1 cellular context compared by ENCODE assay signal in the genomic region with DNA sequence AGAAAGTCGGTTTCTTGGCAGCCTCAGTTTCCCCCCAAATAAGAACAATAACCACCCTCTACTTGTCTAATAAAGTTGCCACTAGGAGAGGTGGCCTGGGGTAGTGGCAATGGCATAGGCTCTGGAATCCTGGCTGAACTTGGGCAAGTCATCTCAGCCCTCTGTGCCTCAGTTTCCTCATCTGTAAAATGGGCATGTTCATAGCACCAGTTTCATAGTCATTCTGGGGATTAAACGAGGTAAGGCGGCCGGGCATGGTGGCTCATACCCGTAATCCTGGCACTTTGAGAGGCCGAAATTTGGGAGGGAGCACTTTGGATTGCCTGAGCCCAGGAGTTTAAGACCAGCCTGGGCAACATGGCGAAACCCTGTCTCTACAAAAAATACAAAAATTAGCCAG.
TF ChIP-seq lines count a peak whose summit lies in the region.

No MANE protein-coding gene starts in this region.

TF ChIP-seq in K562, 482 proteins besides CTCF, POLR2A, EP300 and RAD21 (continued from another document):
- TF ChIP-seq, protein P1, sequence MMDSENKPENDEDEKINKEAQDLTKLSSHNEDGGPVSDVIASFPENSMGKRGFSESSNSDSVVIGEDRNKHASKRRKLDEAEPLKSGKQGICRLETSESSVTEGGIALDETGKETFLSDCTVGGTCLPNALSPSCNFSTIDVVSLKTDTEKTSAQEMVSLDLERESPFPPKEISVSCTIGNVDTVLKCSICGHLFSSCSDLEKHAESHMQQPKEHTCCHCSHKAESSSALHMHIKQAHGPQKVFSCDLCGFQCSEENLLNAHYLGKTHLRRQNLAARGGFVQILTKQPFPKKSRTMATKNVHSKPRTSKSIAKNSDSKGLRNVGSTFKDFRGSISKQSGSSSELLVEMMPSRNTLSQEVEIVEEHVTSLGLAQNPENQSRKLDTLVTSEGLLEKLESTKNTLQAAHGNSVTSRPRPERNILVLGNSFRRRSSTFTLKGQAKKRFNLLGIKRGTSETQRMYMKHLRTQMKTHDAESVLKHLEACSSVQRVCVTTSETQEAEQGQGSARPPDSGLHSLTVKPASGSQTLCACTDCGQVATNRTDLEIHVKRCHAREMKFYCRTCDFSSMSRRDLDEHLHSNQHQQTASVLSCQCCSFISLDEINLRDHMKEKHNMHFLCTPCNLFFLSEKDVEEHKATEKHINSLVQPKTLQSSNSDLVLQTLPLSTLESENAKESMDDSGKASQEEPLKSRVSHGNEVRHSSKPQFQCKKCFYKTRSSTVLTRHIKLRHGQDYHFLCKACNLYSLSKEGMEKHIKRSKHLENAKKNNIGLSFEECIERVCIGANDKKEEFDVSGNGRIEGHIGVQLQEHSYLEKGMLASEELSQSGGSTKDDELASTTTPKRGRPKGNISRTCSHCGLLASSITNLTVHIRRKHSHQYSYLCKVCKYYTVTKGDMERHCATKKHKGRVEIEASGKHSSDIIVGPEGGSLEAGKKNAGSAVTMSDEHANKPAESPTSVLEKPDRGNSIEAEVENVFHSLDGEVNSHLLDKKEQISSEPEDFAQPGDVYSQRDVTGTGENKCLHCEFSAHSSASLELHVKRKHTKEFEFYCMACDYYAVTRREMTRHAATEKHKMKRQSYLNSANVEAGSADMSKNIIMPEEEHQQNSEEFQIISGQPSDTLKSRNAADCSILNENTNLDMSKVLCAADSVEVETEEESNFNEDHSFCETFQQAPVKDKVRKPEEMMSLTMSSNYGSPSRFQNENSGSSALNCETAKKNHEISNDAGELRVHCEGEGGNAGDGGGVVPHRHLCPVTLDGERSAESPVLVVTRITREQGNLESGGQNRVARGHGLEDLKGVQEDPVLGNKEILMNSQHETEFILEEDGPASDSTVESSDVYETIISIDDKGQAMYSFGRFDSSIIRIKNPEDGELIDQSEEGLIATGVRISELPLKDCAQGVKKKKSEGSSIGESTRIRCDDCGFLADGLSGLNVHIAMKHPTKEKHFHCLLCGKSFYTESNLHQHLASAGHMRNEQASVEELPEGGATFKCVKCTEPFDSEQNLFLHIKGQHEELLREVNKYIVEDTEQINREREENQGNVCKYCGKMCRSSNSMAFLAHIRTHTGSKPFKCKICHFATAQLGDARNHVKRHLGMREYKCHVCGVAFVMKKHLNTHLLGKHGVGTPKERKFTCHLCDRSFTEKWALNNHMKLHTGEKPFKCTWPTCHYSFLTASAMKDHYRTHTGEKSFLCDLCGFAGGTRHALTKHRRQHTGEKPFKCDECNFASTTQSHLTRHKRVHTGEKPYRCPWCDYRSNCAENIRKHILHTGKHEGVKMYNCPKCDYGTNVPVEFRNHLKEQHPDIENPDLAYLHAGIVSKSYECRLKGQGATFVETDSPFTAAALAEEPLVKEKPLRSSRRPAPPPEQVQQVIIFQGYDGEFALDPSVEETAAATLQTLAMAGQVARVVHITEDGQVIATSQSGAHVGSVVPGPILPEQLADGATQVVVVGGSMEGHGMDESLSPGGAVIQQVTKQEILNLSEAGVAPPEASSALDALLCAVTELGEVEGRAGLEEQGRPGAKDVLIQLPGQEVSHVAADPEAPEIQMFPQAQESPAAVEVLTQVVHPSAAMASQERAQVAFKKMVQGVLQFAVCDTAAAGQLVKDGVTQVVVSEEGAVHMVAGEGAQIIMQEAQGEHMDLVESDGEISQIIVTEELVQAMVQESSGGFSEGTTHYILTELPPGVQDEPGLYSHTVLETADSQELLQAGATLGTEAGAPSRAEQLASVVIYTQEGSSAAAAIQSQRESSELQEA (IDR thresholded peaks at IDR 0.05; ENCODE audit: low read depth): no peak
- TF ChIP-seq RBM25 (IDR thresholded peaks at IDR 0.05; ENCODE audit: low read depth, low read length, severe bottlenecking) (peak; percentile 57), ZNF444 (CRISPR knock-in tag; IDR thresholded peaks at IDR 0.05) (no peak)
- TF ChIP-seq, protein P2, sequence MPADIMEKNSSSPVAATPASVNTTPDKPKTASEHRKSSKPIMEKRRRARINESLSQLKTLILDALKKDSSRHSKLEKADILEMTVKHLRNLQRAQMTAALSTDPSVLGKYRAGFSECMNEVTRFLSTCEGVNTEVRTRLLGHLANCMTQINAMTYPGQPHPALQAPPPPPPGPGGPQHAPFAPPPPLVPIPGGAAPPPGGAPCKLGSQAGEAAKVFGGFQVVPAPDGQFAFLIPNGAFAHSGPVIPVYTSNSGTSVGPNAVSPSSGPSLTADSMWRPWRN (IDR thresholded peaks at IDR 0.05; ENCODE audit: low read depth): no peak
